In genomic region chr2:234256516-234256915, GRCh38 we compare ENCODE assay signal across 16 cellular contexts.
"Had no signal": no experiment of that assay in that cellular context is flagged by ENCODE, and none has a peak within 500 bp of the region (broad histone marks: within the 10 kb centered on the region; RNA-seq: fewer than 3 reads in every experiment).

No MANE protein-coding gene starts in this region.

- ATAC-seq: activated CD4-positive, alpha-beta T cell treated with anti-CD3 and anti-CD28 coated beads for 36 hours; lower lobe of right lung; upper lobe of right lung had no signal

- H3K4me1 ChIP-seq: esophagus muscularis mucosa, lower lobe of right lung, parathyroid adenoma, spleen, stomach, testis, upper lobe of right lung had no signal

- H3K9me3 ChIP-seq: esophagus muscularis mucosa, lower lobe of right lung, neutrophil, sigmoid colon, spleen, stomach, testis, upper lobe of right lung had no signal

- H3K9me3 Mint-ChIP-seq: activated CD4-positive, alpha-beta memory T cell treated with anti-CD3 and anti-CD28 coated beads for 36 hours; activated T-cell treated with anti-CD3 and anti-CD28 coated beads, Interleukin-2, amount 50 U/mL, for 24 hours; naive B cell had no signal

- H3K4me3 ChIP-seq: esophagus muscularis mucosa, lower lobe of right lung, sigmoid colon, spleen, stomach, testis, upper lobe of right lung had no signal

- H3K4me3 Mint-ChIP-seq: activated CD4-positive, alpha-beta memory T cell treated with anti-CD3 and anti-CD28 coated beads for 36 hours; activated CD4-positive, alpha-beta T cell treated with anti-CD3 and anti-CD28 coated beads for 36 hours; activated T-cell treated with anti-CD3 and anti-CD28 coated beads, Interleukin-2, amount 50 U/mL, for 24 hours; naive B cell had no signal

- H3K4me1 Mint-ChIP-seq: naive B cell had no signal

- H3K9ac ChIP-seq: parathyroid adenoma had no signal

- H3K27ac Mint-ChIP-seq: activated CD4-positive, alpha-beta memory T cell treated with anti-CD3 and anti-CD28 coated beads for 36 hours; activated CD4-positive, alpha-beta T cell treated with anti-CD3 and anti-CD28 coated beads for 36 hours; activated T-cell treated with anti-CD3 and anti-CD28 coated beads, Interleukin-2, amount 50 U/mL, for 24 hours had no signal

- H3K27me3 ChIP-seq: neutrophil, spleen, testis, upper lobe of right lung had no signal

- DNase-seq: activated CD4-positive, alpha-beta memory T cell treated with anti-CD3 and anti-CD28 coated beads for 36 hours; activated CD4-positive, alpha-beta T cell treated with anti-CD3 and anti-CD28 coated beads for 36 hours; activated naive CD4-positive, alpha-beta T cell treated with anti-CD3 and anti-CD28 coated beads, Interleukin-2, amount 50 U/mL, for 16 hours; activated T-cell treated with anti-CD3 and anti-CD28 coated beads, Interleukin-2, amount 50 U/mL, for 24 hours; hippocampal formation; lower lobe of right lung; naive B cell; sigmoid colon; spleen; stomach; testis; upper lobe of right lung had no signal

- H3K27ac ChIP-seq: esophagus muscularis mucosa, lower lobe of right lung, neutrophil, parathyroid adenoma, sigmoid colon, spleen, stomach, testis, upper lobe of right lung, VCaP had no signal

- H3K27me3 Mint-ChIP-seq: activated CD4-positive, alpha-beta memory T cell treated with anti-CD3 and anti-CD28 coated beads for 36 hours; activated CD4-positive, alpha-beta T cell treated with anti-CD3 and anti-CD28 coated beads for 36 hours; activated T-cell treated with anti-CD3 and anti-CD28 coated beads, Interleukin-2, amount 50 U/mL, for 24 hours had no signal

- H3K36me3 ChIP-seq: esophagus muscularis mucosa, lower lobe of right lung, neutrophil, sigmoid colon, spleen, stomach, upper lobe of right lung had no signal

- H3K36me3 Mint-ChIP-seq: activated CD4-positive, alpha-beta memory T cell treated with anti-CD3 and anti-CD28 coated beads for 36 hours had no signal

- H3K79me2 ChIP-seq: parathyroid adenoma had no signal
